In the genomic region with DNA sequence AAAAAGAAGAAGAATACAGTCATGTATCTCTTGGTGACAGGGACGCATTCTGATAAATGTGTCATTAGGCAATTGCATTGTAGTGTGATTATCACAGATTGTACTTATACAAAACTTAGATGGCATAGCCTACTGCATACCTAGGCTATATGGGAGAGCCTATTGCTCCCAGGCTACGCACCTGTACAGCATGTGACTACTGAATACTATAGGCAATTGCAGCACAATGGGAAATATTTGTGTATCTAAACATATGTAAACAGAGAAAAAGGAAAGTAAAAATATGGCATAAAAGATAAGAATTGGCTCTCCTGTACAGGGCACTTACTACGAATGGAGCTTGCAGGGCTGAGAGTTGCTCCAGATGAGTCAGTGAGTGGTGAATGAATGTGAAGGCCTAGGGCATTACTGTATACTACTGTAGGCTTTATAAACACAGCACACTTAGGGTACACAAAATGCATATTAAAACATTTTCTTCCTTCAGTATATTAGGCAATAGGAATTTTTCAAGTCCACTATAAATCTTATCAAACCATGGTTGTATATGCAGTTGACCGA, we compare ENCODE assay signal across 14 cellular contexts. TPM values are rescaled to one million over a fixed set of nuclear protein-coding genes. Genes with fewer than 3 reads are reported as not detected.
DNase-seq lines count a peak whose midpoint lies in the region; ATAC-seq, FAIRE-seq and TF ChIP-seq lines count a peak whose summit lies in the region.
"Had no signal": no experiment of that assay in that cellular context is flagged by ENCODE, and none has a peak within 500 bp of the region (broad histone marks: within the 10 kb centered on the region; RNA-seq: fewer than 3 reads in every experiment).

No MANE protein-coding gene starts in this region.

- CTCF ChIA-PET in A673 (lab: Charles Lee) = no interaction called here

- POLR2A ChIA-PET in A673 (lab: Charles Lee; ENCODE audit: low non-redundant PET) = no interaction called here
- POLR2A ChIA-PET in activated naive CD8-positive, alpha-beta T cell treated with anti-CD3 and anti-CD28 coated beads, Interleukin-2, amount 10 ng/mL, durations not matched to agents 7 days and 5 days (lab: Charles Lee) = interaction anchor here (5.7 kb wide), 1 partner anchor 13 kb away, joined by 61 read pairs; the partner anchor contains the start of gene APOL6

- H3K27me3 Mint-ChIP-seq in activated naive CD8-positive, alpha-beta T cell treated with anti-CD3 and anti-CD28 coated beads, Interleukin-2, amount 10 ng/mL, durations not matched to agents 7 days and 5 days = no peaks in the 10 kb centered on the region

- peak overlapping the region; percentile 87 for H3K27ac Mint-ChIP-seq in activated naive CD8-positive, alpha-beta T cell treated with anti-CD3 and anti-CD28 coated beads, Interleukin-2, amount 10 ng/mL, durations not matched to agents 7 days and 5 days

- peaks cover 15% of the 10 kb centered on the region for H3K9me3 Mint-ChIP-seq in activated naive CD8-positive, alpha-beta T cell treated with anti-CD3 and anti-CD28 coated beads, Interleukin-2, amount 10 ng/mL, durations not matched to agents 7 days and 5 days

- no peak for TF ChIP-seq CTCF in A673 (conservative IDR thresholded peaks at IDR 0.05; ENCODE audit: low read depth, low read length)

- peak overlapping the region; percentile 94 for H3K27ac ChIP-seq in A673 (ENCODE audit: low read depth, low read length, poor library complexity, severe bottlenecking)

- peaks cover 23% of the 10 kb centered on the region for H3K9me3 ChIP-seq in A673 (ENCODE audit: low read depth, low read length, poor library complexity, severe bottlenecking)

- H3K27me3 ChIP-seq in A673 (replicated peaks; ENCODE audit: insufficient read depth, low read depth, low read length, poor library complexity) = no peaks in the 10 kb centered on the region

- peaks cover 22% of the 10 kb centered on the region for H3K36me3 ChIP-seq in A673 (ENCODE audit: insufficient read depth, low read length, poor library complexity, severe bottlenecking)

- H3K4me3 Mint-ChIP-seq in activated naive CD8-positive, alpha-beta T cell treated with anti-CD3 and anti-CD28 coated beads, Interleukin-2, amount 10 ng/mL, durations not matched to agents 7 days and 5 days = no peak overlapping the region

- no peak overlapping the region for H3K4me3 ChIP-seq in A673 (ENCODE audit: low read depth, low read length, poor library complexity, severe bottlenecking)
- H3K4me3 ChIP-seq: coronary artery had no signal

- peaks cover 42% of the 10 kb centered on the region for H3K4me1 Mint-ChIP-seq in activated naive CD8-positive, alpha-beta T cell treated with anti-CD3 and anti-CD28 coated beads, Interleukin-2, amount 10 ng/mL, durations not matched to agents 7 days and 5 days

- BruUV-seq in A673 (replicated peaks; lab: Mats Ljungman, UMichigan) = no TSS peak

- intact Hi-C loops in A673 (cut with micrococcal nuclease; ENCODE audit: unreplicated experiment) = no loop called here
- intact Hi-C loops in cardiac septum (cut with DNase I) = no loop called here

- H3K4me1 ChIP-seq in A673 (ENCODE audit: insufficient read depth, low read length, poor library complexity, severe bottlenecking) = peaks cover 33% of the 10 kb centered on the region

- DNase-seq in A673 (ENCODE audit: low spot score) (no peak), GM12891 (ENCODE audit: insufficient read length, low spot score) (no peak), left lobe of liver (ENCODE audit: low spot score) (no peak), NCI-H1092 treated with DMSO at 0.1 percent for 48 hours (lab: John Stamatoyannopoulos, UW) (no peak), occipital lobe (lab: John Stamatoyannopoulos, UW) (no peak), nucleus accumbens (lab: John Stamatoyannopoulos, UW) (no peak), cardiac septum (ENCODE audit: low spot score) (no peak)
- no peak for DNase-seq in activated naive CD8-positive, alpha-beta T cell treated with anti-CD3 and anti-CD28 coated beads, Interleukin-2, amount 10 ng/mL, durations not matched to agents 7 days and 5 days
- DNase-seq: activated CD8-positive, alpha-beta memory T cell treated with anti-CD3 and anti-CD28 coated beads, Interleukin-2, amount 50 U/mL, for 48 hours; NCI-H1092; SK-N-SH had no signal

- FAIRE-seq in GM12891 (lab: Jason Lieb, UNC) = peak; percentile 43

- no peak for ATAC-seq in activated naive CD8-positive, alpha-beta T cell treated with anti-CD3 and anti-CD28 coated beads, Interleukin-2, amount 10 ng/mL, durations not matched to agents 7 days and 5 days (ENCODE audit: low read depth)
- ATAC-seq in left lobe of liver = peak; percentile 25

- TF ChIP-seq POLR2A in GM12891 (IDR thresholded peaks at IDR 0.05; ENCODE audit: low read depth, low read length) = no peak

- peaks cover 85% of the 10 kb centered on the region for H3K36me3 Mint-ChIP-seq in activated naive CD8-positive, alpha-beta T cell treated with anti-CD3 and anti-CD28 coated beads, Interleukin-2, amount 10 ng/mL, durations not matched to agents 7 days and 5 days

TF ChIP-seq in GM12891, 5 proteins besides CTCF, POLR2A, EP300 and RAD21:
- no peak for TF ChIP-seq SPI1 (IDR thresholded peaks at IDR 0.05; ENCODE audit: low read depth, low read length)
- TF ChIP-seq POU2F2 (IDR thresholded peaks at IDR 0.05; ENCODE audit: low read depth, low read length) = no peak
- TF ChIP-seq TAF1 (IDR thresholded peaks at IDR 0.05; ENCODE audit: low read depth, low read length) = no peak
- no peak for TF ChIP-seq POLR2AphosphoS5 (IDR thresholded peaks at IDR 0.05; ENCODE audit: low read depth, low read length)
- no peak for TF ChIP-seq PAX5 (IDR thresholded peaks at IDR 0.05; ENCODE audit: insufficient read depth, low read length, severe bottlenecking)
TF ChIP-seq in GM12891: peak in this region for 0.

RNA-seq across cellular contexts. Expression of gene APOL6, which starts 13.2 kb away (rescaled TPM):
- total RNA-seq in A673 (2021) = 6.3 and 7.0 TPM in 2 replicates
- 3.2 TPM for polyA plus RNA-seq in GM12891 (2012; ENCODE audit: low read depth, missing spikeins)
- total RNA-seq in activated naive CD8-positive, alpha-beta T cell treated with anti-CD3 and anti-CD28 coated beads, Interleukin-2, amount 10 ng/mL, durations not matched to agents 7 days and 5 days = 10 to 100 TPM; 66.9 to 68.0 TPM
- total RNA-seq in left lobe of liver = 31.7 TPM
- total RNA-seq in occipital lobe = 2.2 TPM
- 5.7 TPM for total RNA-seq in cardiac septum

RNA-seq across cellular contexts. Expression of gene MB, which starts 44.3 kb away (rescaled TPM):
- total RNA-seq in A673 (2021) (0.30 and 0.46 TPM in 2 replicates), left lobe of liver (0.48 TPM), occipital lobe (not detected), cardiac septum (7,641 TPM)
- polyA plus RNA-seq in GM12891 (2012; ENCODE audit: low read depth, missing spikeins) = 0.23 TPM
- total RNA-seq in activated naive CD8-positive, alpha-beta T cell treated with anti-CD3 and anti-CD28 coated beads, Interleukin-2, amount 10 ng/mL, durations not matched to agents 7 days and 5 days = not detected
- total RNA-seq: mononuclear cell, sciatic nerve had no signal

RNA-seq across cellular contexts. Expression of gene APOL5, which starts 56.2 kb away (rescaled TPM):
- not detected in 2 replicates for total RNA-seq in A673 (2021)
- not detected for polyA plus RNA-seq in GM12891 (2012; ENCODE audit: low read depth, missing spikeins)
- total RNA-seq in activated naive CD8-positive, alpha-beta T cell treated with anti-CD3 and anti-CD28 coated beads, Interleukin-2, amount 10 ng/mL, durations not matched to agents 7 days and 5 days = not detected
- total RNA-seq in left lobe of liver = not detected
- not detected for total RNA-seq in occipital lobe
- total RNA-seq in cardiac septum = not detected
- total RNA-seq: mononuclear cell, sciatic nerve had no signal
- polyA plus RNA-seq: SK-N-SH had no signal

Comparison
In these comparisons a context has a peak if more than half of its experiments do, and no peak if none do; other contexts are left out.
1. RNA of gene MB, which starts 44.3 kb away (total RNA-seq): 7,641 TPM in cardiac septum (single experiment); 0.48 TPM in left lobe of liver (single experiment), not detected in occipital lobe (single experiment), 0.30 to 0.46 TPM in A673 and not detected in activated naive CD8-positive, alpha-beta T cell treated with anti-CD3 and anti-CD28 coated beads, Interleukin-2, amount 10 ng/mL, durations not matched to agents 7 days and 5 days; every median in the first group is over 1,000 times any median in the second.